In the genomic region with DNA sequence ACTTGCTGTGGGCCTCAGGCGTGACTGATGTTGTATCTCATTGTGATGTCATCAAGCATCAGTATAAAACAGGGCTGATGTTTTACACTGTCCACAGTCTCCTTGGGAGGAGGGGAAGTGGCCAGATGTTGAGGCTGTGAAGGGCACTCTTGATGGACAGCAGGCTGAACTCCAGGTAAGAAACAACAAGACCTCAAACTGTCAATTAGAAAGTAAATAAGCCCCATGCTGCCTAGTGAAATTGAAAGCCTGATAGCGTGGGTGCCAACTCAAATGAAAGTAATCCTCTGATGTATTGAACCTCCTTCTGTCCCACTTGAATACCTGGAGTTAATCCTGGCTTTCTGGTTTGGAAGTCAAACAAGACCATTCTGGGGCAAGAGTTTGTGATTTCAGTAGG, we compare ENCODE assay signal across 19 cellular contexts. TPM values are rescaled to one million over a fixed set of nuclear protein-coding genes. Genes with fewer than 3 reads are reported as not detected.
"Had no signal": no experiment of that assay in that cellular context is flagged by ENCODE, and none has a peak within 500 bp of the region (broad histone marks: within the 10 kb centered on the region; RNA-seq: fewer than 3 reads in every experiment).

No MANE protein-coding gene starts in this region.

- H3K27ac Mint-ChIP-seq: activated naive CD8-positive, alpha-beta T cell; dendritic cell treated with granulocyte-macrophage colony-stimulating factor and Interleukin-4, amounts not matched to agents 40 ng/mL and 50 ng/mL, for 4 days; natural killer cell treated with Interleukin-12 subunit alpha and Interleukin-12 subunit beta and Interleukin-15 and Interleukin-18, amount 100 ng/mL, for 72 hours; progenitor cell of endocrine pancreas had no signal

- ATAC-seq: gastroesophageal sphincter; left ventricle myocardium superior; natural killer cell treated with Interleukin-12 subunit alpha and Interleukin-12 subunit beta and Interleukin-15 and Interleukin-18, amount 100 ng/mL, for 72 hours; right cardiac atrium had no signal

- H3K36me3 ChIP-seq: gastroesophageal sphincter, thoracic aorta, WERI-Rb-1 had no signal

- H3K4me3 Mint-ChIP-seq: activated naive CD8-positive, alpha-beta T cell; dendritic cell treated with granulocyte-macrophage colony-stimulating factor and Interleukin-4, amounts not matched to agents 40 ng/mL and 50 ng/mL, for 4 days; natural killer cell treated with Interleukin-12 subunit alpha and Interleukin-12 subunit beta and Interleukin-15 and Interleukin-18, amount 100 ng/mL, for 72 hours had no signal

- H3K27me3 ChIP-seq: gastroesophageal sphincter, hepatocyte had no signal

- H3K4me1 ChIP-seq: gastroesophageal sphincter had no signal

- H3K9me3 Mint-ChIP-seq: dendritic cell treated with granulocyte-macrophage colony-stimulating factor and Interleukin-4, amounts not matched to agents 40 ng/mL and 50 ng/mL, for 4 days; natural killer cell treated with Interleukin-12 subunit alpha and Interleukin-12 subunit beta and Interleukin-15 and Interleukin-18, amount 100 ng/mL, for 72 hours had no signal

- H3K27ac ChIP-seq: gastroesophageal sphincter, hepatocyte, stomach, thoracic aorta, WERI-Rb-1 had no signal

- H3K9me3 ChIP-seq: gastroesophageal sphincter, stomach, thoracic aorta had no signal

- H3K4me3 ChIP-seq: gastroesophageal sphincter, hepatocyte, stomach, thoracic aorta had no signal

- H3K27me3 Mint-ChIP-seq: activated naive CD8-positive, alpha-beta T cell had no signal

- DNase-seq: activated CD4-positive, alpha-beta T cell treated with anti-CD3 and anti-CD28 coated beads for 4 hours; activated CD8-positive, alpha-beta memory T cell treated with anti-CD3 and anti-CD28 coated beads for 24 hours; activated effector memory CD4-positive, alpha-beta T cell treated with Interleukin-2 at 50 U/mL for 16 hours; amygdala; cerebellar nuclear complex; left ventricle myocardium superior; mesenchymal stem cell; occipital lobe; right cardiac atrium; small intestine; stomach; WERI-Rb-1 had no signal

- H3K36me3 Mint-ChIP-seq: activated naive CD8-positive, alpha-beta T cell; natural killer cell treated with Interleukin-12 subunit alpha and Interleukin-12 subunit beta and Interleukin-15 and Interleukin-18, amount 100 ng/mL, for 72 hours had no signal

RNA-seq across cellular contexts. Expression of gene VSIG1, which starts 19.7 kb away (rescaled TPM):
- total RNA-seq: gastroesophageal sphincter; left ventricle myocardium superior; natural killer cell treated with Interleukin-12 subunit alpha and Interleukin-12 subunit beta and Interleukin-15 and Interleukin-18, amount 100 ng/mL, for 72 hours; occipital lobe; right cardiac atrium had no signal
- polyA plus RNA-seq: right cardiac atrium had no signal
